ENCODE assay signal across 25 cellular contexts in genomic region chr2:103788346-103788745, GRCh38.
DNase-seq lines count a peak whose midpoint lies in the region; ATAC-seq, FAIRE-seq and TF ChIP-seq lines count a peak whose summit lies in the region.
"Had no signal": no experiment of that assay in that cellular context is flagged by ENCODE, and none has a peak within 500 bp of the region (broad histone marks: within the 10 kb centered on the region; RNA-seq: fewer than 3 reads in every experiment).

No MANE protein-coding gene starts in this region.

- TF ChIP-seq POLR2A in HepG2 (IDR thresholded peaks at IDR 0.05; ENCODE audit: insufficient read depth in 1 of 2, low read depth in 2 of 2, low read length in 2 of 2) (no peak), GM12892 (IDR thresholded peaks at IDR 0.05; ENCODE audit: low read depth, low read length) (no peak)

- TF ChIP-seq RAD21 in HepG2 (CRISPR knock-in tag; IDR thresholded peaks at IDR 0.05), result no peak

- no peaks in the 10 kb centered on the region for H3K79me2 ChIP-seq in HepG2 (ENCODE audit: insufficient read depth, low read length)

- no peak overlapping the region for H3K4me3 ChIP-seq in RWPE2 (ENCODE audit: severe bottlenecking)
- no peak overlapping the region for H3K4me3 ChIP-seq in HepG2 (replicated peaks in 1 of 3; ENCODE audit: insufficient read depth in 1 of 3, low read depth in 2 of 3, low read length in 3 of 3)
- H3K4me3 ChIP-seq: HAP-1, mucosa of descending colon, Peyer's patch, SJSA1, suprapubic skin had no signal

- BruUV-seq in HepG2 (replicated peaks; lab: Mats Ljungman, UMichigan), result no TSS peak

- no peaks in the 10 kb centered on the region for H3K9me3 ChIP-seq in RWPE2 (ENCODE audit: severe bottlenecking)
- H3K9me3 ChIP-seq in HepG2 (ENCODE audit: low read length), result peaks cover 12% of the 10 kb centered on the region; the same call in 1 of the 2 replicates
- H3K9me3 ChIP-seq: HAP-1, mucosa of descending colon, Peyer's patch, suprapubic skin had no signal

- TF ChIP-seq CTCF in RWPE2 (IDR thresholded peaks at IDR 0.05; ENCODE audit: poor library complexity, severe bottlenecking) (no peak), HepG2 (CRISPR knock-in tag; IDR thresholded peaks at IDR 0.05) (no peak)

- WGBS in HepG2 (ENCODE audit: low lambda C conversion rate), result 0% methylated on average over 5 of the region's 5 CpGs

- H3K4me2 ChIP-seq in HepG2 (ENCODE audit: low read depth, low read length), result no peak overlapping the region

- H3K9ac ChIP-seq in HepG2 (ENCODE audit: insufficient read depth, low read depth, low read length), result no peak overlapping the region

- POLR2A ChIA-PET in HepG2 (lab: Yijun Ruan, JAX), result no interaction called here

- ATAC-seq in RWPE2 (ENCODE audit: low read depth), result no peak
- ATAC-seq in HepG2, result peak; percentile 71
- no peak for ATAC-seq in HG03457 (IDR thresholded peaks at IDR 0.05; ENCODE audit: unreplicated experiment)
- ATAC-seq: activated naive CD8-positive, alpha-beta T cell treated with anti-CD3 and anti-CD28 coated beads, Interleukin-2, amount 50 U/mL, for 24 hours; CD8-positive, alpha-beta T cell; mucosa of descending colon; natural killer cell treated with Interleukin-12 subunit alpha and Interleukin-12 subunit beta and Interleukin-15 and Interleukin-18, amount 100 ng/mL, for 72 hours had no signal

- H3K4me1 ChIP-seq in RWPE2 (ENCODE audit: insufficient read depth, poor library complexity, severe bottlenecking) (no peaks in the 10 kb centered on the region), HepG2 (ENCODE audit: insufficient read depth, low read length) (peaks cover 12% of the 10 kb centered on the region)
- H3K4me1 ChIP-seq: HAP-1, Peyer's patch, SJSA1, suprapubic skin had no signal

- FAIRE-seq in HepG2 (lab: Jason Lieb, UNC) (no peak), GM12892 (lab: Jason Lieb, UNC) (no peak)
- FAIRE-seq: A204.1, islet of Langerhans had no signal

- DNase-seq in NCI-H1105 treated with DMSO at 0.1 percent for 48 hours (lab: John Stamatoyannopoulos, UW) (peak; percentile 26), NCI-H1105 (lab: John Stamatoyannopoulos, UW) (no peak), RWPE2 (ENCODE audit: low spot score) (no peak), HepG2 (ENCODE audit: low spot score) (peak; percentile 12), putamen (ENCODE audit: low spot score) (peak; percentile 6), GM19238 (ENCODE audit: insufficient read length, low spot score) (no peak), GM12892 (ENCODE audit: insufficient read length) (no peak)
- DNase-seq: activated CD4-positive, alpha-beta T cell treated with anti-CD3 and anti-CD28 coated beads, Interleukin-2, amount 10 ng/mL, durations not matched to agents 7 days and 5 days; activated gamma-delta T cell treated with Interleukin-2 at 50 U/mL for 16 hours; activated naive CD8-positive, alpha-beta T cell treated with anti-CD3 and anti-CD28 coated beads, Interleukin-2, amount 50 U/mL, for 24 hours; activated T-cell treated with anti-CD3 and anti-CD28 coated beads, Interleukin-2, amount 50 U/mL, for 24 hours; CD8-positive, alpha-beta T cell; mucosa of descending colon; NCI-H1417 treated with DMSO at 0.1 percent for 48 hours; NCI-H2081 treated with DMSO at 0.1 percent for 48 hours; NCI-H524; Peyer's patch; stimulated activated naive CD4-positive, alpha-beta T cell had no signal

- H4K20me1 ChIP-seq in HepG2 (ENCODE audit: insufficient read depth, low read length), result no peaks in the 10 kb centered on the region

- intact Hi-C loops in HepG2 (cut with micrococcal nuclease; ENCODE audit: unreplicated experiment), result no loop called here

- peaks cover 3% of the 10 kb centered on the region for H3K27me3 ChIP-seq in RWPE2 (ENCODE audit: insufficient read depth, poor library complexity, severe bottlenecking)
- no peaks in the 10 kb centered on the region for H3K27me3 ChIP-seq in HepG2 (ENCODE audit: control insufficient read depth in 1 of 2, insufficient read depth in 2 of 2, low read length in 2 of 2)
- H3K27me3 ChIP-seq: Peyer's patch, SJSA1, suprapubic skin had no signal

- H3K27ac ChIP-seq in RWPE2 (ENCODE audit: poor library complexity, severe bottlenecking), result peak overlapping the region; percentile 62
- H3K27ac ChIP-seq in HepG2 (ENCODE audit: extremely low read length, insufficient read depth, low read length), result no peak overlapping the region
- H3K27ac ChIP-seq: Peyer's patch, SJSA1, suprapubic skin had no signal

- no peaks in the 10 kb centered on the region for H3K36me3 ChIP-seq in RWPE2 (ENCODE audit: low read depth)
- no peaks in the 10 kb centered on the region for H3K36me3 ChIP-seq in HepG2 (replicated peaks in 1 of 2; ENCODE audit: control insufficient read depth in 1 of 2, insufficient read depth in 2 of 2, low read length in 2 of 2)
- H3K36me3 ChIP-seq: HAP-1, Peyer's patch, SJSA1, suprapubic skin had no signal

- in situ Hi-C loops in HepG2 (cut with HindIII; ENCODE audit: extremely low pct_ligation_motif_present, low pct_unique_long_range_greater_than_20kb), result no loop called here

- CTCF ChIA-PET in HepG2 (lab: Yijun Ruan, JAX; ENCODE audit: low intra/inter-chr PET ratio, low total read pairs), result no interaction called here

- TF ChIP-seq EP300 in HepG2 (IDR thresholded peaks at IDR 0.05; ENCODE audit: low read depth in 2 of 2, low read length in 2 of 2) (no peak), HepG2 (CRISPR knock-in tag; IDR thresholded peaks at IDR 0.05; ENCODE audit: borderline replicate concordance) (no peak)

- H2AFZ ChIP-seq in HepG2 (ENCODE audit: low read length), result no peak overlapping the region

TF ChIP-seq in HepG2, 621 proteins besides CTCF, POLR2A, EP300 and RAD21:
- TF ChIP-seq BCL3 (CRISPR knock-in tag; IDR thresholded peaks at IDR 0.05) (no peak), ZNF720 (CRISPR knock-in tag; IDR thresholded peaks at IDR 0.05) (no peak), REPIN1 (CRISPR knock-in tag; IDR thresholded peaks at IDR 0.05; ENCODE audit: borderline replicate concordance, low read depth) (no peak), ZNF615 (CRISPR knock-in tag; IDR thresholded peaks at IDR 0.05; ENCODE audit: borderline replicate concordance) (no peak), SRY (CRISPR knock-in tag; IDR thresholded peaks at IDR 0.05) (no peak), HNF4A (CRISPR knock-in tag; IDR thresholded peaks at IDR 0.05) (peak; percentile 30; the same call in 1 of the 2 replicates)

Comparison
In these comparisons a context has a peak if more than half of its experiments do, and no peak if none do; other contexts are left out.
1. DNase-seq: peak in NCI-H1105 treated with DMSO at 0.1 percent for 48 hours (single experiment), HepG2 (single experiment) and putamen (single experiment); none in NCI-H1105 (single experiment), RWPE2 (single experiment), GM19238 (single experiment) and GM12892 (single experiment).